In the genomic region with DNA sequence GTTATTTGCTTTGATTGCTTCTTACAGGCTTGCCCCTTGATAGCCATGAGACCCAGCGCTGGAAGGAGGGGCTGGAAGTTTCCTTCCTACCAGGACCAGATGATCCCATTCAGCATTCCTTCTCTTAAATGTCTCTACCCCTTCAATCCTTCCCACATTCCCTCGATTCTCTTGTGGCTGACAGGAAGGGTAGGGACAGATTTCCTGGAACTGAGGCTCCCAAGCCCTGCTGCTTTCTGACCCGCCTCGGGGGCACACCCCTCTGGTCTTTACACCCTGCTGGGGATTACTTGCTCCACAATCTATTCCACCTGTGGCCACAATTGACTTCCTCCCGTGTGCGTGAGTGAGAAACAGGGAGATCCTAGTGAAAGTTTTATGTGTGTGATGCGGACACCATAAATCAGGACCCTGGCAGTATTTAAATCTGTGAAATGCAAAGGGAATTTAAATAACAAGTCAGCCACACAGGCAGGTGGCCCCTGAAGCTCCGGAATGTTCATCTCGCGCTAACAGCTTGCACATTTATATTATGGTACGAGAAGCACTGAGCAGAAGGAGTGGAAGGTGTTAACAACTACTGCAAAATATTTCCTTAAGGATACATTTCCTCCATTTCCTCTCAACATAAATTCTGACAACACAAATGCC, we compare ENCODE assay signal across 12 cellular contexts.
"Had no signal": no experiment of that assay in that cellular context is flagged by ENCODE, and none has a peak within 500 bp of the region (broad histone marks: within the 10 kb centered on the region; RNA-seq: fewer than 3 reads in every experiment).

No MANE protein-coding gene starts in this region.

- H3K9me3 ChIP-seq: breast epithelium, pancreas, tibial nerve had no signal

- DNase-seq: activated CD4-positive, alpha-beta T cell treated with anti-CD3 and anti-CD28 coated beads for 1 hour; activated CD4-positive, alpha-beta T cell treated with anti-CD3 and anti-CD28 coated beads, Interleukin-2, amount 50 U/mL, for 48 hours; activated CD8-positive, alpha-beta memory T cell treated with anti-CD3 and anti-CD28 coated beads, Interleukin-2, amount 10 ng/mL, durations not matched to agents 7 days and 5 days; activated gamma-delta T cell treated with Interleukin-2 at 50 U/mL for 16 hours; activated naive CD8-positive, alpha-beta T cell treated with anti-CD3 and anti-CD28 coated beads, Interleukin-2, amount 10 ng/mL, durations not matched to agents 7 days and 5 days; activated T-cell treated with anti-CD3 and anti-CD28 coated beads, Interleukin-2, amount 50 U/mL, for 72 hours; hypothalamus; pancreas; retina had no signal

- H3K4me1 ChIP-seq: breast epithelium, pancreas had no signal

- H3K36me3 Mint-ChIP-seq: activated CD8-positive, alpha-beta memory T cell treated with anti-CD3 and anti-CD28 coated beads, Interleukin-2, amount 10 ng/mL, durations not matched to agents 7 days and 5 days; activated naive CD8-positive, alpha-beta T cell treated with anti-CD3 and anti-CD28 coated beads, Interleukin-2, amount 10 ng/mL, durations not matched to agents 7 days and 5 days had no signal

- H3K4me3 ChIP-seq: breast epithelium, pancreas, tibial nerve had no signal

- H3K27me3 ChIP-seq: breast epithelium, pancreas, tibial nerve had no signal

- H3K27ac ChIP-seq: pancreas had no signal

- H3K4me3 Mint-ChIP-seq: activated CD8-positive, alpha-beta memory T cell treated with anti-CD3 and anti-CD28 coated beads, Interleukin-2, amount 10 ng/mL, durations not matched to agents 7 days and 5 days; activated naive CD8-positive, alpha-beta T cell treated with anti-CD3 and anti-CD28 coated beads, Interleukin-2, amount 10 ng/mL, durations not matched to agents 7 days and 5 days; activated T-cell treated with anti-CD3 and anti-CD28 coated beads, Interleukin-2, amount 50 U/mL, for 72 hours had no signal

- H3K9me3 Mint-ChIP-seq: activated naive CD8-positive, alpha-beta T cell treated with anti-CD3 and anti-CD28 coated beads, Interleukin-2, amount 10 ng/mL, durations not matched to agents 7 days and 5 days; activated T-cell treated with anti-CD3 and anti-CD28 coated beads, Interleukin-2, amount 50 U/mL, for 72 hours had no signal

- ATAC-seq: activated CD8-positive, alpha-beta memory T cell treated with anti-CD3 and anti-CD28 coated beads, Interleukin-2, amount 10 ng/mL, durations not matched to agents 7 days and 5 days; activated T-cell treated with anti-CD3 and anti-CD28 coated beads, Interleukin-2, amount 50 U/mL, for 72 hours; left lobe of liver; pancreas had no signal

- H3K36me3 ChIP-seq: breast epithelium, pancreas, tibial nerve had no signal

- H3K4me1 Mint-ChIP-seq: activated CD8-positive, alpha-beta memory T cell treated with anti-CD3 and anti-CD28 coated beads, Interleukin-2, amount 10 ng/mL, durations not matched to agents 7 days and 5 days; activated naive CD8-positive, alpha-beta T cell treated with anti-CD3 and anti-CD28 coated beads, Interleukin-2, amount 10 ng/mL, durations not matched to agents 7 days and 5 days had no signal

- H3K27ac Mint-ChIP-seq: activated CD8-positive, alpha-beta memory T cell treated with anti-CD3 and anti-CD28 coated beads, Interleukin-2, amount 10 ng/mL, durations not matched to agents 7 days and 5 days; activated naive CD8-positive, alpha-beta T cell treated with anti-CD3 and anti-CD28 coated beads, Interleukin-2, amount 10 ng/mL, durations not matched to agents 7 days and 5 days; activated T-cell treated with anti-CD3 and anti-CD28 coated beads, Interleukin-2, amount 50 U/mL, for 72 hours had no signal
